29 cellular contexts compared by ENCODE assay signal in genomic region chr5:77280036-77280435, GRCh38.
"Had no signal": no experiment of that assay in that cellular context is flagged by ENCODE, and none has a peak within 500 bp of the region (broad histone marks: within the 10 kb centered on the region; RNA-seq: fewer than 3 reads in every experiment).

No MANE protein-coding gene starts in this region.

- H3K27ac ChIP-seq: adrenal gland, SJCRH30, VCaP had no signal

- DNase-seq: activated CD4-positive, alpha-beta memory T cell treated with anti-CD3 and anti-CD28 coated beads, Interleukin-2, amount 10 ng/mL, durations not matched to agents 7 days and 5 days; activated CD4-positive, alpha-beta T cell treated with anti-CD3 and anti-CD28 coated beads, Interleukin-2, amount 10 ng/mL, durations not matched to agents 7 days and 5 days; activated CD4-positive, CD25-positive, alpha-beta regulatory T cell; activated CD8-positive, alpha-beta memory T cell treated with anti-CD3 and anti-CD28 coated beads, Interleukin-2, amount 50 U/mL, for 4 hours; activated gamma-delta T cell treated with Interleukin-2 at 50 U/mL for 16 hours; activated naive CD4-positive, alpha-beta T cell treated with anti-CD3 and anti-CD28 coated beads, Interleukin-2, amount 50 U/mL, for 16 hours; activated naive CD8-positive, alpha-beta T cell treated with anti-CD3 and anti-CD28 coated beads, Interleukin-2, amount 10 ng/mL, durations not matched to agents 7 days and 5 days; activated T-cell treated with anti-CD3 and anti-CD28 coated beads, Interleukin-2, amount 50 U/mL, for 72 hours; adrenal gland; anterior cingulate cortex; central memory CD4-positive, alpha-beta T cell; MG63; MV-4-11; NCI-H1092 treated with DMSO at 0.1 percent for 48 hours; NCI-H1417 treated with DMSO at 0.1 percent for 48 hours; NCI-H1694 treated with DMSO at 0.1 percent for 48 hours; NCI-H2081 treated with DMSO at 0.1 percent for 48 hours; NCI-H446 treated with DMSO at 0.1 percent for 48 hours; NCI-H526 treated with DMSO at 0.1 percent for 48 hours; NK-92 treated with Interleukin-12 subunit alpha and Interleukin-12 subunit beta, amount 100 ng/mL, for 24 hours; OCI-M1; RPMI8226; SJCRH30; SK-N-SH; T-helper 1 cell had no signal

- H3K27ac Mint-ChIP-seq: activated CD4-positive, alpha-beta memory T cell treated with anti-CD3 and anti-CD28 coated beads, Interleukin-2, amount 10 ng/mL, durations not matched to agents 7 days and 5 days; activated CD4-positive, alpha-beta T cell treated with anti-CD3 and anti-CD28 coated beads, Interleukin-2, amount 10 ng/mL, durations not matched to agents 7 days and 5 days; activated naive CD8-positive, alpha-beta T cell treated with anti-CD3 and anti-CD28 coated beads, Interleukin-2, amount 10 ng/mL, durations not matched to agents 7 days and 5 days; activated T-cell treated with anti-CD3 and anti-CD28 coated beads, Interleukin-2, amount 50 U/mL, for 72 hours; activated T-helper 2 cell treated with anti-CD3 and anti-CD28 coated beads, Interferon-gamma antibody, Interleukin-2, Interleukin-4, amounts not matched to agents 10 μg/mL and 5 μg/mL and 100 μg/mL, durations not matched to agents 14 hours and 24 hours and 36 hours had no signal

- H3K4me3 Mint-ChIP-seq: activated CD4-positive, alpha-beta memory T cell treated with anti-CD3 and anti-CD28 coated beads, Interleukin-2, amount 10 ng/mL, durations not matched to agents 7 days and 5 days; activated CD4-positive, alpha-beta T cell treated with anti-CD3 and anti-CD28 coated beads, Interleukin-2, amount 10 ng/mL, durations not matched to agents 7 days and 5 days; activated naive CD8-positive, alpha-beta T cell treated with anti-CD3 and anti-CD28 coated beads, Interleukin-2, amount 10 ng/mL, durations not matched to agents 7 days and 5 days; activated T-cell treated with anti-CD3 and anti-CD28 coated beads, Interleukin-2, amount 50 U/mL, for 72 hours had no signal

- H3K4me1 Mint-ChIP-seq: activated CD4-positive, alpha-beta memory T cell treated with anti-CD3 and anti-CD28 coated beads, Interleukin-2, amount 10 ng/mL, durations not matched to agents 7 days and 5 days had no signal

- H3K9ac ChIP-seq: SK-N-SH had no signal

- H3K4me2 ChIP-seq: SK-N-SH had no signal

- ATAC-seq: activated T-cell treated with anti-CD3 and anti-CD28 coated beads, Interleukin-2, amount 50 U/mL, for 72 hours; Panc1; Right ventricle myocardium inferior had no signal

- H3K36me3 Mint-ChIP-seq: activated naive CD8-positive, alpha-beta T cell treated with anti-CD3 and anti-CD28 coated beads, Interleukin-2, amount 10 ng/mL, durations not matched to agents 7 days and 5 days had no signal

- H3K27me3 ChIP-seq: adrenal gland, MG63, SJCRH30 had no signal

- H3K36me3 ChIP-seq: adrenal gland, MG63, SJCRH30 had no signal

- H3K4me1 ChIP-seq: adrenal gland, SJCRH30 had no signal

- H3K9me3 ChIP-seq: adrenal gland, MG63, SJCRH30, SK-N-SH had no signal

- H3K9me3 Mint-ChIP-seq: activated CD4-positive, alpha-beta memory T cell treated with anti-CD3 and anti-CD28 coated beads, Interleukin-2, amount 10 ng/mL, durations not matched to agents 7 days and 5 days; activated CD4-positive, alpha-beta T cell treated with anti-CD3 and anti-CD28 coated beads, Interleukin-2, amount 10 ng/mL, durations not matched to agents 7 days and 5 days; activated naive CD8-positive, alpha-beta T cell treated with anti-CD3 and anti-CD28 coated beads, Interleukin-2, amount 10 ng/mL, durations not matched to agents 7 days and 5 days; activated T-cell treated with anti-CD3 and anti-CD28 coated beads, Interleukin-2, amount 50 U/mL, for 72 hours; activated T-helper 2 cell treated with anti-CD3 and anti-CD28 coated beads, Interferon-gamma antibody, Interleukin-2, Interleukin-4, amounts not matched to agents 10 μg/mL and 5 μg/mL and 100 μg/mL, durations not matched to agents 14 hours and 24 hours and 36 hours had no signal

- H3K4me3 ChIP-seq: adrenal gland, MG63, SJCRH30 had no signal
